Comparison of ENCODE assay signal across 10 cellular contexts in the genomic region with DNA sequence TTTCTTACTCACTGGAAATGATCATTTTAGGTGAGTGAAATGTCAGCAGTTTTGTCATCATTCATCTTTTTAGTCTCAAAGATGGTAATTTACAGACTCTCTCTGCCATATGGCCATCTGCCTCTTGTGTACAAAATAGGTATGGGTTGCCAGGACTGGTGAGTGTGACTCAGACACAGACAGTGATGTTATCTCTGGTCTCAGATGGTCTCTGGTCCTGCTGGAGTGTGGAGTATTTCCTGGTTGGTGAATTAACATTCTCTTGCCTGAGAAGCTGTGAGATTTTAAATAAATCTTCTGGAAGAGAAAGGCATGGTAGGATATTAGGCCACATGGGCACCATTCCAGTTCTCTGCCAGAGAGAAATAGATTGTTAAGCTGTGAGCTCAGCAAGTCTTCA.
DNase-seq lines count a peak whose midpoint lies in the region; ATAC-seq, FAIRE-seq and TF ChIP-seq lines count a peak whose summit lies in the region.
"Had no signal": no experiment of that assay in that cellular context is flagged by ENCODE, and none has a peak within 500 bp of the region (broad histone marks: within the 10 kb centered on the region; RNA-seq: fewer than 3 reads in every experiment).

No MANE protein-coding gene starts in this region.

- no peaks in the 10 kb centered on the region for H3K27me3 ChIP-seq in BE2C

- no peak for TF ChIP-seq CTCF in BE2C (IDR thresholded peaks at IDR 0.05; ENCODE audit: low read depth, low read length)

- H3K9me3 ChIP-seq in BE2C, result no peaks in the 10 kb centered on the region; the same call in 1 of the 2 replicates

- no peak for ATAC-seq in GM19467 (IDR thresholded peaks at IDR 0.05; ENCODE audit: unreplicated experiment)

- no peaks in the 10 kb centered on the region for H3K36me3 ChIP-seq in BE2C

- H3K4me3 ChIP-seq in BE2C (ENCODE audit: low read depth, low read length), result no peak overlapping the region

- FAIRE-seq in islet of Langerhans (lab: Jason Lieb, UNC), result peak; percentile 99
- no peak for FAIRE-seq in GM19239 (lab: Jason Lieb, UNC)

- H3K4me1 ChIP-seq in BE2C, result peaks cover 7% of the 10 kb centered on the region

- DNase-seq in BE2C, result peak; percentile 61
- DNase-seq in HT1080 (ENCODE audit: low read depth), result peak; percentile 39
- DNase-seq in amniotic stem cell (lab: John Stamatoyannopoulos, UW), result peak; percentile 53
- DNase-seq in iPS-NIHi11 (ENCODE audit: low spot score), result no peak
- DNase-seq in GM19239 (ENCODE audit: insufficient read length, low spot score), result no peak
- no peak for DNase-seq in activated CD4-positive, alpha-beta T cell treated with anti-CD3 and anti-CD28 coated beads for 48 hours
- DNase-seq: NCI-H146, T-helper 2 cell had no signal

Comparison
In these comparisons a context has a peak if more than half of its experiments do, and no peak if none do; other contexts are left out.
1. DNase-seq: peak in BE2C (single experiment), HT1080 (single experiment) and amniotic stem cell (single experiment); none in iPS-NIHi11 (single experiment), GM19239 (single experiment) and activated CD4-positive, alpha-beta T cell treated with anti-CD3 and anti-CD28 coated beads for 48 hours (single experiment).